ENCODE assay signal across 1 cellular context in the genomic region with DNA sequence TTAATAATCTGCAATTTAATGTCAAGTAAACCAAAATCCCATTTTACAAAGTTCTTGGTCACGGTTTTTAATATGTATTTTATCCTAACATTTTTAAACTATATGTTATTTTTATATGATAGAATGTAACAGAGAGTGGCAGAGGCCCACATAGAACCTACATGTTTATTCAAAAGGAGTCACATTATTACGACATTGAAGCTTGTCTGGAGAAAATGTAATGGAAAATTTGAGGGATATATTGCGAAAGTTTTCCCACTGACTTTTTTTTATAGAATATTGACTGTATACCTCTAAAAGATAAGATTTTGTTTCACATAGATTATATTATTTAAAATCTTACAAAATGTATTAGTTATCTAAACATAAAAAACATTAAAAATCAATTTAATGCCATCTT.
TF ChIP-seq lines count a peak whose summit lies in the region.

No MANE protein-coding gene starts in this region.

TF ChIP-seq in IMR-90, 13 proteins besides CTCF, POLR2A, EP300 and RAD21 (continued from another document):
- no peak for TF ChIP-seq RCOR1 (IDR thresholded peaks at IDR 0.05; ENCODE audit: insufficient replicate concordance, low read length)
- no peak for TF ChIP-seq MAZ (IDR thresholded peaks at IDR 0.05; ENCODE audit: borderline replicate concordance, low read depth, low read length)
- TF ChIP-seq SMC3 (IDR thresholded peaks at IDR 0.05; ENCODE audit: low read depth, low read length), result no peak
